In the genomic region with DNA sequence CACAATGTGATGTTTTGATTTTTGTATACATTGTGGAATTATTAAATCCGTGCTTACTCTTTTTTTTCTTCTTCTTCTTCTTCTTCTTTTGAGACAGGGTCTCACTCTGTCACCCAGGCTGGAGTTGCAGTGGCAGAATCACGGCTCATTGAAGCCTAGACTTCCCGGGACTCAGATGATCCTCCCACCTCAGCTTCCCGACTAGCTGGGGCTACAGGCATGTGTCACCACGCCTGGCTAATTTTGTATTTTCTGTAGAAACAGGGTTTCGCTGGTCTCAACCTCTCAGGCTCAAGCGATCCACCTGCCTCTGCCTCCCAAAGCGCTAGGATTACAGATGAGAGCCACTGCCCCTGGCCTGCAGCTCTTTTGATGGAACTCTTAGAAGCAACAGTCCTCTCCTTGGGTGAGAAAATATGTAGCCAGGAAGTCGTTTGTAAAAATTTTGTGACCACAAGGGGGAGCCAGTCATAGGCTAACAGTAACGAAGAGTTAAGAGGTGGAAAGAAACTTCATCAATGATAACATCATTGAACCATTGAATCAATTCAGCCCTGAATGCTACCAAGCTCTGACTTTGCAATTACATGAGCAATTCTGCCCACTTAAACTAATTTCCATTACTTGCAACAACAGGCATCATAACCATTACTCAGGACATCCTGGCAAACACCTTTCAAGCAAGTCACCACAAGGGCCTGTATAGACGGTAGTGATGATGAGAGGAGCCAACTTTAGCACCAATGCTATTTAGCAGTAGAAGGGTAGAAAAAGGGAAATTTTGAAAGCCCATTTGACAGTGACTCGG, we compare ENCODE assay signal across 8 cellular contexts. TPM values are rescaled to one million over a fixed set of nuclear protein-coding genes. Genes with fewer than 3 reads are reported as not detected.
DNase-seq lines count a peak whose midpoint lies in the region; ATAC-seq, FAIRE-seq and TF ChIP-seq lines count a peak whose summit lies in the region.

No MANE protein-coding gene starts in this region.

- H3K9me2 ChIP-seq in GM23338 (ENCODE audit: insufficient read depth), result no peaks in the 10 kb centered on the region

- CTCF ChIA-PET in HepG2 (lab: Yijun Ruan, JAX; ENCODE audit: low intra/inter-chr PET ratio, low total read pairs), result interaction anchor here (0.7 to 1.6 kb wide), 5 partner anchors 24 to 1321 kb away, joined by 3 to 10 read pairs (median 3); no protein-coding TSS in a partner anchor

- ATAC-seq in GM23338 (peak; percentile 92), HepG2 (peak; percentile 88), GM21825 (IDR thresholded peaks at IDR 0.05; ENCODE audit: unreplicated experiment) (no peak)

- H3F3A ChIP-seq in GM23338 (replicated peaks; ENCODE audit: low read depth), result no peaks in the 10 kb centered on the region

- H3K36me3 ChIP-seq in GM23338 (ENCODE audit: insufficient read depth) (no peaks in the 10 kb centered on the region), HepG2 (replicated peaks in 1 of 2; ENCODE audit: control insufficient read depth in 1 of 2, insufficient read depth in 2 of 2, low read length in 2 of 2) (no peaks in the 10 kb centered on the region)

- H3K27ac ChIP-seq in GM23338 (ENCODE audit: low read depth), result no peak overlapping the region
- no peak overlapping the region for H3K27ac ChIP-seq in HepG2 (ENCODE audit: extremely low read length, insufficient read depth, low read length)

- intact Hi-C loops in HepG2 (cut with micrococcal nuclease; ENCODE audit: unreplicated experiment), result loop anchor here (1.0 to 5.0 kb wide), 2 partner anchors 24 to 287 kb away; no protein-coding TSS in a partner anchor

- H3K27ac Mint-ChIP-seq in GM23338, result no peak overlapping the region
- H3K27ac Mint-ChIP-seq in chondrocyte (ENCODE audit: unreplicated experiment), result no peak overlapping the region

- H3K4me3 ChIP-seq in GM23338 (no peak overlapping the region), HepG2 (replicated peaks in 1 of 3; ENCODE audit: insufficient read depth in 1 of 3, low read depth in 2 of 3, low read length in 3 of 3) (no peak overlapping the region)

- WGBS in HepG2 (ENCODE audit: low lambda C conversion rate), result 68% methylated on average over 12 of the region's 12 CpGs

- TF ChIP-seq POLR2A in HepG2 (IDR thresholded peaks at IDR 0.05; ENCODE audit: insufficient read depth in 1 of 2, low read depth in 2 of 2, low read length in 2 of 2), result no peak

- in situ Hi-C loops in HepG2 (cut with HindIII; ENCODE audit: extremely low pct_ligation_motif_present, low pct_unique_long_range_greater_than_20kb), result no loop called here

- no peak overlapping the region for H3K4me3 Mint-ChIP-seq in GM23338
- no peak overlapping the region for H3K4me3 Mint-ChIP-seq in chondrocyte (ENCODE audit: unreplicated experiment)

- no peak for TF ChIP-seq RAD21 in HepG2 (CRISPR knock-in tag; IDR thresholded peaks at IDR 0.05)

- H3K4me2 ChIP-seq in GM23338 (no peak overlapping the region), HepG2 (ENCODE audit: low read depth, low read length) (no peak overlapping the region)

- FAIRE-seq in HepG2 (lab: Jason Lieb, UNC), result peak; percentile 77

- H3K36me3 Mint-ChIP-seq in GM23338 (ENCODE audit: low read depth) (no peaks in the 10 kb centered on the region), chondrocyte (ENCODE audit: low read depth) (no peaks in the 10 kb centered on the region)

- BruUV-seq in HepG2 (replicated peaks; lab: Mats Ljungman, UMichigan), result no TSS peak

- no peaks in the 10 kb centered on the region for H4K20me1 ChIP-seq in GM23338 (replicated peaks; ENCODE audit: insufficient read depth)
- no peaks in the 10 kb centered on the region for H4K20me1 ChIP-seq in HepG2 (ENCODE audit: insufficient read depth, low read length)

- DNase-seq in Daoy (ENCODE audit: low read depth) (peak; percentile 50), GM23338 (ENCODE audit: low spot score) (peak; percentile 96), NCI-H146 (lab: John Stamatoyannopoulos, UW) (peak; percentile 51), chondrocyte (ENCODE audit: low spot score) (no peak), HepG2 (ENCODE audit: low spot score) (peak; percentile 63)
- DNase-seq in activated CD4-positive, CD25-positive, alpha-beta regulatory T cell (lab: John Stamatoyannopoulos, UW), result peak; percentile 4 to 49 (median 37)
- peak; percentile 31 to 42 for DNase-seq in stimulated activated CD8-positive, alpha-beta memory T cell treated with anti-CD3 and anti-CD28 coated beads, Interleukin-4, amount 100 ng/mL, for 1 hour (ENCODE audit: low read depth in 2 of 2, low spot score in 1 of 2)

- H3K27me3 ChIP-seq in GM23338 (ENCODE audit: insufficient read depth) (no peaks in the 10 kb centered on the region), HepG2 (ENCODE audit: control insufficient read depth in 1 of 2, insufficient read depth in 2 of 2, low read length in 2 of 2) (no peaks in the 10 kb centered on the region)

- H3K79me2 ChIP-seq in GM23338 (replicated peaks; ENCODE audit: insufficient read depth) (no peaks in the 10 kb centered on the region), HepG2 (ENCODE audit: insufficient read depth, low read length) (no peaks in the 10 kb centered on the region)

- H3K27me3 Mint-ChIP-seq in GM23338 (ENCODE audit: insufficient read depth, low read depth, poor library complexity) (no peaks in the 10 kb centered on the region), chondrocyte (ENCODE audit: low read depth) (no peaks in the 10 kb centered on the region)

- TF ChIP-seq CTCF in GM23338 (conservative IDR thresholded peaks at IDR 0.05; ENCODE audit: low read depth in 2 of 2) (peak; percentile 83 to 86), chondrocyte (IDR thresholded peaks at IDR 0.05) (peak; percentile 88), HepG2 (CRISPR knock-in tag; IDR thresholded peaks at IDR 0.05) (peak; percentile 72)

- TF ChIP-seq EP300 in HepG2 (IDR thresholded peaks at IDR 0.05; ENCODE audit: low read depth in 2 of 2, low read length in 2 of 2) (no peak), HepG2 (CRISPR knock-in tag; IDR thresholded peaks at IDR 0.05; ENCODE audit: borderline replicate concordance) (no peak)

- no peak overlapping the region for H2AFZ ChIP-seq in GM23338
- H2AFZ ChIP-seq in HepG2 (ENCODE audit: low read length), result no peak overlapping the region

- no peaks in the 10 kb centered on the region for H3K9me3 ChIP-seq in HepG2 (ENCODE audit: low read length)

- POLR2A ChIA-PET in HepG2 (lab: Yijun Ruan, JAX), result no interaction called here

- peaks cover 3% of the 10 kb centered on the region; the same call in 1 of the 3 replicates for H3K4me1 Mint-ChIP-seq in GM23338
- peaks cover 6% of the 10 kb centered on the region for H3K4me1 Mint-ChIP-seq in chondrocyte (ENCODE audit: low read depth)

- H3K4me1 ChIP-seq in GM23338 (ENCODE audit: insufficient read depth) (no peaks in the 10 kb centered on the region), HepG2 (ENCODE audit: insufficient read depth, low read length) (0 out of 2 replicates have a peak, but pooled peaks cover under 1% of the 10 kb centered on the region)

- H3K9me3 Mint-ChIP-seq in GM23338 (no peaks in the 10 kb centered on the region), chondrocyte (ENCODE audit: low read depth) (no peaks in the 10 kb centered on the region)

- no peak overlapping the region for H3K9ac ChIP-seq in HepG2 (ENCODE audit: insufficient read depth, low read depth, low read length)

TF ChIP-seq in GM23338, 12 proteins besides CTCF, POLR2A, EP300 and RAD21 (continues in another document):
- TF ChIP-seq EZH2phosphoT487 (IDR thresholded peaks at IDR 0.05; ENCODE audit: unreplicated experiment), result no peak
- TF ChIP-seq ZNF114 (CRISPR knock-in tag; IDR thresholded peaks at IDR 0.05), result no peak

TF ChIP-seq in HepG2, 621 proteins besides CTCF, POLR2A, EP300 and RAD21 (continues in another document):
- TF ChIP-seq PAF1 (CRISPR knock-in tag; IDR thresholded peaks at IDR 0.05) (no peak), POGZ (CRISPR knock-in tag; IDR thresholded peaks at IDR 0.05) (no peak), ELF3 (CRISPR knock-in tag; IDR thresholded peaks at IDR 0.05) (peak; percentile 61; the same call in 1 of the 2 replicates), STAG1 (CRISPR knock-in tag; IDR thresholded peaks at IDR 0.05) (peak; percentile 53), IRF2 (CRISPR knock-in tag; IDR thresholded peaks at IDR 0.05) (0 out of 2 replicates have a peak, but pooled peaks have one; percentile 7)

RNA-seq across cellular contexts. Expression of a gene that starts 16.7 kb away (rescaled TPM):
- 12.4 TPM in 2 replicates for total RNA-seq in Daoy (2014; rRNA removed; shearing (Covaris generic))
- total RNA-seq in GM23338 (2014; rRNA removed; shearing (Covaris generic)), result 23.6 and 32.2 TPM in 2 replicates
- polyA plus RNA-seq in GM23338 (2016; fragmentation: Nextera tagmentation; extraction: Ambion mirVana) (88.3 and 93.6 TPM in 2 replicates), HepG2 (2011; rRNA removed) (21.4 and 21.5 TPM in 2 replicates)
- total RNA-seq in chondrocyte (8.8 to 10.6 TPM (median 9.3 TPM) in 3 replicates), HepG2 (2016; rRNA removed; fragmentation: Illumina TruSeq; extraction: Trizol) (16.3 and 20.9 TPM in 2 replicates)
- total RNA-seq in HepG2 (2016; cell fraction: cytosol; rRNA removed; fragmentation: Illumina TruSeq; extraction: Trizol; ENCODE audit: low read depth), result 22.9 and 35.2 TPM in 2 replicates
- total RNA-seq in HepG2 (2016; cell fraction: insoluble cytoplasmic fraction; rRNA removed; fragmentation: Illumina TruSeq; extraction: Trizol), result 17.4 and 22.1 TPM in 2 replicates
- 31.5 and 35.8 TPM in 2 replicates for total RNA-seq in HepG2 (2016; cell fraction: membrane; rRNA removed; fragmentation: Illumina TruSeq; extraction: Trizol)
- total RNA-seq in HepG2 (2016; cell fraction: nucleus; rRNA removed; fragmentation: Illumina TruSeq; extraction: Trizol), result 21.3 and 25.3 TPM in 2 replicates
- 18.5 and 26.0 TPM in 2 replicates for polyA plus RNA-seq in HepG2 (2011; cell fraction: cytosol; rRNA removed)
- polyA plus RNA-seq in HepG2 (2011; cell fraction: nucleus; rRNA removed), result 17.4 and 20.3 TPM in 2 replicates
- 12.6 and 15.2 TPM in 2 replicates for polyA plus RNA-seq in HepG2 (2012)
- polyA plus RNA-seq in HepG2 (2016; cell fraction: cytosol; fragmentation: Illumina TruSeq; extraction: Trizol; ENCODE audit: low read depth), result 65.0 and 80.4 TPM in 2 replicates
- 41.8 and 49.0 TPM in 2 replicates for polyA plus RNA-seq in HepG2 (2016; cell fraction: insoluble cytoplasmic fraction; fragmentation: Illumina TruSeq; extraction: Trizol; ENCODE audit: low read depth)
- polyA plus RNA-seq in HepG2 (2016; cell fraction: membrane; fragmentation: Illumina TruSeq; extraction: Trizol; ENCODE audit: low read depth), result 78.5 and 84.2 TPM in 2 replicates
- polyA plus RNA-seq in HepG2 (2016; cell fraction: nucleus; fragmentation: Illumina TruSeq; extraction: Trizol; ENCODE audit: insufficient read depth, low read depth), result 56.7 and 59.4 TPM in 2 replicates
- polyA minus RNA-seq in HepG2 (2011; rRNA and poly(A)+ RNA removed; ENCODE audit: low replicate concordance), result 0.16 and 25.3 TPM in 2 replicates
- polyA minus RNA-seq in HepG2 (2011; cell fraction: cytosol; rRNA and poly(A)+ RNA removed), result 15.5 and 16.0 TPM in 2 replicates
- 11.4 and 13.4 TPM in 2 replicates for polyA minus RNA-seq in HepG2 (2011; cell fraction: nucleus; rRNA and poly(A)+ RNA removed)
